17 cellular contexts compared by ENCODE assay signal in the genomic region with DNA sequence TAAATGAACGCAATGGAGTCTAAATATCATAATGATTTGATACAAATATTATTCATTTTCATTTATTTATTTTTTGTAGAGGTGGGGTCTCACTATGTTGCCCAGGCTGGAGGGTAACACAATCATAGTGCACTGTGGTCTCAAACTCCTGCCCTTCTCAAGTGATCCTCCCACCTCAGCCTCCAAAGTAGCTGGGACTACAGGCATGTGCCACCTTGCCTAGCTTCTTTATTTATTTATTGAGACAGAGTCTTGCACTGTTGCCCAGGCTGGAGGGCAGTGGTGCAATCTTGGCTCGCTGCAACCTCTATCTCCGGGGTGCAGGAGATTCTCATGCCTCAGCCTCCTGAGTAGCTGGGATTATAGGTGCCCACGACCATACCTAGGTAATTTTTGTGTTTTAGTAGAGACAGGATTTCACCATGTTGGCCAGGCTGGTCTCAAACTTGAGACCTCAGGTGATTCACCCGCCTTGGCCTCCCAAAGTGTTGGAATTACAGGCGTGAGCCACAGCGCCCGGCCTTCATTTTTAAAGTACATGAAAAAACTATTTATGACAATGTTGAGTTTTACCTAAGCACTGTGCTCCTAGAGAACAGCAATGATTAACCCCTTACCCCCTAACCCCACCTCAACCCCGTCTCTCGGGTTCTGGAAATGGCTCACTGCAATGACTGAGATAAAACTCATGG. TPM values are rescaled to one million over a fixed set of nuclear protein-coding genes. Genes with fewer than 3 reads are reported as not detected.
DNase-seq lines count a peak whose midpoint lies in the region; ATAC-seq, FAIRE-seq and TF ChIP-seq lines count a peak whose summit lies in the region.
"Had no signal": no experiment of that assay in that cellular context is flagged by ENCODE, and none has a peak within 500 bp of the region (broad histone marks: within the 10 kb centered on the region; RNA-seq: fewer than 3 reads in every experiment).

No MANE protein-coding gene starts in this region.

- in situ Hi-C loops in K562 (cut with MboI), result loop anchor here (5.0 kb wide), 1 partner anchor 140 kb away; no protein-coding TSS in a partner anchor

- CTCF ChIA-PET in K562 (lab: Yijun Ruan, JAX; ENCODE audit: low intra/inter-chr PET ratio), result no interaction called here

- H2AFZ ChIP-seq in GM23338 (no peak overlapping the region), K562 (ENCODE audit: low read depth, low read length) (no peak overlapping the region)

- H3K9me3 ChIP-seq in K562 (replicated peaks; ENCODE audit: control insufficient read depth, insufficient read depth, low read depth, low read length), result no peaks in the 10 kb centered on the region
- no peaks in the 10 kb centered on the region for H3K9me3 ChIP-seq in esophagus muscularis mucosa
- H3K9me3 ChIP-seq in suprapubic skin, result no peaks in the 10 kb centered on the region
- H3K9me3 ChIP-seq: A549, HAP-1 had no signal

- DNase-seq in GM23338 (ENCODE audit: low spot score) (no peak), K562 (ENCODE audit: extremely low read depth in 1 of 4, low spot score in 3 of 4) (no peak), esophagus muscularis mucosa (ENCODE audit: extremely low spot score) (peak; percentile 31), immature natural killer cell (no peak), suprapubic skin (ENCODE audit: low spot score in 2 of 2) (no peak)
- DNase-seq: AML-193; CD4-positive, alpha-beta memory T cell; DMS153; DMS79; GDM1 had no signal

- H3F3A ChIP-seq in GM23338 (replicated peaks; ENCODE audit: low read depth), result 0 out of 2 replicates have a peak, but pooled peaks cover 3% of the 10 kb centered on the region

- no peak overlapping the region for H3K9ac ChIP-seq in K562 (ENCODE audit: insufficient read depth in 1 of 2, low read depth in 2 of 2, low read length in 2 of 2)

- no peak for TF ChIP-seq POLR2A in K562 (conservative IDR thresholded peaks at IDR 0.05)
- no peak for TF ChIP-seq POLR2A in esophagus muscularis mucosa (IDR thresholded peaks at IDR 0.05; ENCODE audit: low read depth)
- TF ChIP-seq POLR2A in suprapubic skin (IDR thresholded peaks at IDR 0.05), result no peak

- H3K4me3 ChIP-seq in GM23338 (no peak overlapping the region), K562 (no peak overlapping the region), esophagus muscularis mucosa (no peak overlapping the region), suprapubic skin (no peak overlapping the region)
- H3K4me3 ChIP-seq: A549, HAP-1 had no signal

- TF ChIP-seq EP300 in K562 (IDR thresholded peaks at IDR 0.05; ENCODE audit: low read length) (no peak), esophagus muscularis mucosa (IDR thresholded peaks at IDR 0.05) (no peak), suprapubic skin (IDR thresholded peaks at IDR 0.05) (no peak)

- H3K4me2 ChIP-seq in GM23338, result no peak overlapping the region
- no peak overlapping the region for H3K4me2 ChIP-seq in K562 (ENCODE audit: insufficient read depth, low read length)
- H3K4me2 ChIP-seq: A549 had no signal

- BruUV-seq in K562 (replicated peaks; lab: Mats Ljungman, UMichigan), result no TSS peak

- H4K20me1 ChIP-seq in GM23338 (replicated peaks; ENCODE audit: insufficient read depth), result peaks cover 4% of the 10 kb centered on the region
- no peaks in the 10 kb centered on the region for H4K20me1 ChIP-seq in K562 (replicated peaks; ENCODE audit: control insufficient read depth, insufficient read depth, low read length)

- 68% methylated on average over 10 of the region's 10 CpGs for WGBS in K562 (ENCODE audit: insufficient coverage, low coverage, missing lambda C conversion rate)
- 95% methylated on average over 9 of the region's 10 CpGs for WGBS in esophagus muscularis mucosa
- WGBS in suprapubic skin, result 93% methylated on average over 10 of the region's 10 CpGs

- intact Hi-C loops in K562 (cut with micrococcal nuclease), result no loop called here
- intact Hi-C loops in esophagus muscularis mucosa (cut with DNase I), result no loop called here

- H3K36me3 Mint-ChIP-seq in GM23338 (ENCODE audit: low read depth) (peaks cover 8% of the 10 kb centered on the region), immature natural killer cell (no peaks in the 10 kb centered on the region)

- H3K27me3 ChIP-seq in GM23338 (ENCODE audit: insufficient read depth) (peaks cover 9% of the 10 kb centered on the region), K562 (ENCODE audit: control insufficient read depth in 2 of 2, insufficient read depth in 2 of 2, low read length in 2 of 2) (peaks cover 0 to 5% of the 10 kb centered on the region in 2 experiments; a peak in 1 of 5 replicates), esophagus muscularis mucosa (peaks cover 0 to 28% (median 2%) of the 10 kb centered on the region in 4 donors), suprapubic skin (peaks cover 9% of the 10 kb centered on the region)

- peaks cover 2% of the 10 kb centered on the region; the same call in 1 of the 3 replicates for H3K9me3 Mint-ChIP-seq in GM23338
- H3K9me3 Mint-ChIP-seq in immature natural killer cell, result no peaks in the 10 kb centered on the region
- H3K9me3 Mint-ChIP-seq: CD4-positive, alpha-beta memory T cell had no signal

- no peak for TF ChIP-seq CTCF in 22Rv1 (IDR thresholded peaks at IDR 0.05)
- TF ChIP-seq CTCF in GM23338 (conservative IDR thresholded peaks at IDR 0.05; ENCODE audit: low read depth in 2 of 2), result no peak
- no peak for TF ChIP-seq CTCF in K562 (IDR thresholded peaks at IDR 0.05 in 2 of 3, conservative IDR thresholded peaks at IDR 0.05 in 1 of 3; ENCODE audit: insufficient read depth in 2 of 3, low read depth in 1 of 3, low read length in 3 of 3)
- no peak for TF ChIP-seq CTCF in esophagus muscularis mucosa (IDR thresholded peaks at IDR 0.05)
- TF ChIP-seq CTCF in suprapubic skin (IDR thresholded peaks at IDR 0.05), result no peak

- H3K27ac ChIP-seq in 22Rv1 (peak overlapping the region; percentile 95), GM23338 (ENCODE audit: low read depth) (no peak overlapping the region), K562 (ENCODE audit: extremely low read depth, low read depth, low read length) (no peak overlapping the region), esophagus muscularis mucosa (replicated peaks in 1 of 4) (no peak overlapping the region), suprapubic skin (no peak overlapping the region)
- H3K27ac ChIP-seq: A549, C4-2B had no signal

- H3K27me3 Mint-ChIP-seq in GM23338 (ENCODE audit: insufficient read depth, low read depth, poor library complexity), result peaks cover 28% of the 10 kb centered on the region
- peaks cover 2 to 8% (median 5%) of the 10 kb centered on the region in 3 donors for H3K27me3 Mint-ChIP-seq in immature natural killer cell (ENCODE audit: low read depth in 3 of 3)

- ATAC-seq in GM23338 (no peak), K562 (no peak), HG03565 (IDR thresholded peaks at IDR 0.05; ENCODE audit: unreplicated experiment) (no peak), HG03457 (IDR thresholded peaks at IDR 0.05; ENCODE audit: unreplicated experiment) (no peak)
- ATAC-seq: A549 had no signal

- no peak for TF ChIP-seq RAD21 in K562 (CRISPR knock-in tag; conservative IDR thresholded peaks at IDR 0.05 in 1 of 2, IDR thresholded peaks at IDR 0.05 in 1 of 2)

- H3K36me3 ChIP-seq in GM23338 (ENCODE audit: insufficient read depth), result peaks cover 4% of the 10 kb centered on the region; the same call in 1 of the 2 replicates
- H3K36me3 ChIP-seq in K562 (ENCODE audit: control insufficient read depth, insufficient read depth, low read length), result no peaks in the 10 kb centered on the region
- H3K36me3 ChIP-seq in esophagus muscularis mucosa, result no peaks in the 10 kb centered on the region
- no peaks in the 10 kb centered on the region for H3K36me3 ChIP-seq in suprapubic skin

- 0 out of 2 replicates have a peak overlapping the region, but pooled peaks have one; percentile 4 for H3K27ac Mint-ChIP-seq in GM23338
- no peak overlapping the region for H3K27ac Mint-ChIP-seq in immature natural killer cell
- H3K27ac Mint-ChIP-seq: CD4-positive, alpha-beta memory T cell had no signal

- no peaks in the 10 kb centered on the region for H3K9me1 ChIP-seq in K562 (ENCODE audit: control insufficient read depth, insufficient read depth, low read length)

- POLR2A ChIA-PET in K562 (lab: Yijun Ruan, JAX), result no interaction called here

- H3K4me1 ChIP-seq in GM23338 (ENCODE audit: insufficient read depth), result peaks cover 40% of the 10 kb centered on the region
- peaks cover 4 to 14% of the 10 kb centered on the region in 2 experiments; a peak in 4 of 5 replicates for H3K4me1 ChIP-seq in K562 (replicated peaks in 1 of 2; ENCODE audit: control insufficient read depth in 2 of 2, insufficient read depth in 2 of 2, low read length in 2 of 2)
- H3K4me1 ChIP-seq in esophagus muscularis mucosa, result peaks cover 12 to 16% (median 14%) of the 10 kb centered on the region in 4 donors
- H3K4me1 ChIP-seq in suprapubic skin, result peaks cover 20% of the 10 kb centered on the region

- H3K79me2 ChIP-seq in GM23338 (replicated peaks; ENCODE audit: insufficient read depth) (peaks cover 10% of the 10 kb centered on the region), K562 (ENCODE audit: control insufficient read depth, insufficient read depth, low read length) (peaks cover 16% of the 10 kb centered on the region)

- FAIRE-seq in K562 (lab: Jason Lieb, UNC), result no peak
- FAIRE-seq: A549, GM12892 had no signal

- peaks cover 66% of the 10 kb centered on the region for H3K4me1 Mint-ChIP-seq in GM23338
- peaks cover 13 to 15% of the 10 kb centered on the region in 2 donors for H3K4me1 Mint-ChIP-seq in immature natural killer cell

- H3K4me3 Mint-ChIP-seq in GM23338 (no peak overlapping the region; the same call in 2 of the 3 replicates), immature natural killer cell (no peak overlapping the region)
- H3K4me3 Mint-ChIP-seq: CD4-positive, alpha-beta memory T cell had no signal

- H3K9me2 ChIP-seq in GM23338 (ENCODE audit: insufficient read depth), result no peaks in the 10 kb centered on the region

RNA-seq across cellular contexts. Expression of gene AEN, which starts 4.0 kb away (rescaled TPM):
- total RNA-seq in GM23338 (2014; rRNA removed; shearing (Covaris generic)), result 218 and 220 TPM in 2 replicates
- 76.6 and 82.3 TPM in 2 replicates for polyA plus RNA-seq in GM23338 (2016; fragmentation: Nextera tagmentation; extraction: Ambion mirVana)
- 39.3 and 74.9 TPM in 2 replicates for total RNA-seq in K562 (2011; cell fraction: chromatin; rRNA removed; ENCODE audit: low replicate concordance)
- total RNA-seq in K562 (2011; cell fraction: nucleolus; rRNA removed), result 60.9 and 72.5 TPM in 2 replicates
- total RNA-seq in K562 (2011; cell fraction: nucleoplasm; rRNA removed), result 49.7 and 55.9 TPM in 2 replicates
- total RNA-seq in K562 (2014; rRNA removed), result 51.0 and 56.6 TPM in 2 replicates
- 24.6 and 26.3 TPM in 2 replicates for total RNA-seq in K562 (2014; rRNA removed; fragmentation: Illumina TruSeq; extraction: Trizol)
- 40.0 and 40.9 TPM in 2 replicates for total RNA-seq in K562 (2015; rRNA removed; fragmentation: Illumina TruSeq; extraction: Trizol)
- total RNA-seq in K562 (2021), result 49.2 and 52.7 TPM in 2 replicates
- 30.8 and 32.8 TPM in 2 replicates for polyA plus RNA-seq in K562 (2011; rRNA removed)
- 31.2 and 50.1 TPM in 2 replicates for polyA plus RNA-seq in K562 (2011; cell fraction: cytosol; rRNA removed)
- polyA plus RNA-seq in K562 (2011; cell fraction: nucleus; rRNA removed), result 44.5 and 69.3 TPM in 2 replicates
- polyA plus RNA-seq in K562 (2012), result 22.0 and 27.2 TPM in 2 replicates
- polyA plus RNA-seq in K562 (2014; fragmentation: Illumina TruSeq; extraction: Trizol), result 31.6 and 35.1 TPM in 2 replicates
- polyA plus RNA-seq in K562 (2014; fragmentation: Nextera tagmentation; extraction: Ambion mirVana), result 10 to 100 TPM in 1 of 2 experiments, 1 to 10 TPM in 1; 9.0 to 11.7 TPM
- 35.5 and 45.5 TPM in 2 replicates for polyA plus RNA-seq in K562 (2014; rRNA removed)
- 20.7 and 30.4 TPM in 2 replicates for polyA minus RNA-seq in K562 (2011; rRNA and poly(A)+ RNA removed)
- polyA minus RNA-seq in K562 (2011; cell fraction: cytosol; rRNA and poly(A)+ RNA removed), result 20.4 and 26.9 TPM in 2 replicates
- polyA minus RNA-seq in K562 (2011; cell fraction: nucleus; rRNA and poly(A)+ RNA removed), result 39.8 and 44.6 TPM in 2 replicates
- total RNA-seq in esophagus muscularis mucosa, result 10 to 100 TPM; 13.3 to 29.0 (median 23.4) TPM
- 10 to 100 TPM; 11.6 to 17.8 (median 12.1) TPM for polyA plus RNA-seq in immature natural killer cell
- total RNA-seq in suprapubic skin, result 10 to 100 TPM in 2 of 4 donors, 1 to 10 TPM in 2; 9.3 to 29.3 (median 17.3) TPM

RNA-seq across cellular contexts. Expression of gene ISG20, which starts 21.6 kb away (rescaled TPM):
- total RNA-seq in GM23338 (2014; rRNA removed; shearing (Covaris generic)), result 1.1 and 3.7 TPM in 2 replicates
- 3.2 and 4.9 TPM in 2 replicates for polyA plus RNA-seq in GM23338 (2016; fragmentation: Nextera tagmentation; extraction: Ambion mirVana)
- total RNA-seq in K562 (2011; cell fraction: chromatin; rRNA removed; ENCODE audit: low replicate concordance), result 1.2 and 4.5 TPM in 2 replicates
- 2.2 and 2.7 TPM in 2 replicates for total RNA-seq in K562 (2011; cell fraction: nucleolus; rRNA removed)
- total RNA-seq in K562 (2011; cell fraction: nucleoplasm; rRNA removed), result 2.3 and 3.1 TPM in 2 replicates
- total RNA-seq in K562 (2014; rRNA removed), result 1.3 and 2.4 TPM in 2 replicates
- 0.16 and 0.36 TPM in 2 replicates for total RNA-seq in K562 (2014; rRNA removed; fragmentation: Illumina TruSeq; extraction: Trizol)
- 0.65 and 1.1 TPM in 2 replicates for total RNA-seq in K562 (2015; rRNA removed; fragmentation: Illumina TruSeq; extraction: Trizol)
- total RNA-seq in K562 (2021), result 1.9 TPM in 2 replicates
- polyA plus RNA-seq in K562 (2011; rRNA removed), result 0.43 and 1.0 TPM in 2 replicates
- 0.35 and 1.8 TPM in 2 replicates for polyA plus RNA-seq in K562 (2011; cell fraction: cytosol; rRNA removed)
- polyA plus RNA-seq in K562 (2011; cell fraction: nucleus; rRNA removed), result 0.76 and 1.9 TPM in 2 replicates
- 1.4 and 4.0 TPM in 2 replicates for polyA plus RNA-seq in K562 (2012)
- 0.06 and 0.32 TPM in 2 replicates for polyA plus RNA-seq in K562 (2014; fragmentation: Illumina TruSeq; extraction: Trizol)
- polyA plus RNA-seq in K562 (2014; fragmentation: Nextera tagmentation; extraction: Ambion mirVana), result under 1 TPM; 0.70 to 1.00 TPM
- 1.7 and 2.1 TPM in 2 replicates for polyA plus RNA-seq in K562 (2014; rRNA removed)
- 0.11 and 0.30 TPM in 2 replicates for polyA minus RNA-seq in K562 (2011; rRNA and poly(A)+ RNA removed)
- not detected in 2 replicates for polyA minus RNA-seq in K562 (2011; cell fraction: cytosol; rRNA and poly(A)+ RNA removed)
- polyA minus RNA-seq in K562 (2011; cell fraction: nucleus; rRNA and poly(A)+ RNA removed), result 0.67 and 1.5 TPM in 2 replicates
- total RNA-seq in esophagus muscularis mucosa, result 10 to 100 TPM in 2 of 4 donors, 1 to 10 TPM in 2; 6.1 to 21.2 (median 9.8) TPM
- polyA plus RNA-seq in immature natural killer cell, result 100 to 1,000 TPM; 286 to 365 (median 342) TPM
- 10 to 100 TPM in 3 of 4 donors, 1 to 10 TPM in 1; 6.1 to 15.1 (median 12.9) TPM for total RNA-seq in suprapubic skin
